ENCODE assay signal across 8 cellular contexts in genomic region chr15:72475674-72476073, GRCh38. TPM values are rescaled to one million over a fixed set of nuclear protein-coding genes. Genes with fewer than 3 reads are reported as not detected.
DNase-seq lines count a peak whose midpoint lies in the region; ATAC-seq and TF ChIP-seq lines count a peak whose summit lies in the region.

No MANE protein-coding gene starts in this region.

- peaks cover 0 to 40% of the 10 kb centered on the region in 2 donors for H3K36me3 ChIP-seq in left lung

- TF ChIP-seq CTCF in left lung (IDR thresholded peaks at IDR 0.05), result no peak

- peak overlapping the region; percentile 58 to 73 for H3K4me3 ChIP-seq in left lung

- no peaks in the 10 kb centered on the region for H3K9me3 ChIP-seq in left lung

- H3K27ac Mint-ChIP-seq in activated CD4-positive, alpha-beta T cell treated with anti-CD3 and anti-CD28 coated beads, Interleukin-2, amount 10 ng/mL, durations not matched to agents 24 days and 14 days, result peak overlapping the region; percentile 99

- peak overlapping the region; percentile 91 for H3K4me3 Mint-ChIP-seq in activated CD4-positive, alpha-beta T cell treated with anti-CD3 and anti-CD28 coated beads, Interleukin-2, amount 10 ng/mL, durations not matched to agents 24 days and 14 days

- peaks cover 26 to 59% of the 10 kb centered on the region in 2 donors for H3K4me1 ChIP-seq in left lung

- no peaks in the 10 kb centered on the region for H3K27me3 ChIP-seq in left lung

- H3K27ac ChIP-seq in angular gyrus (ENCODE audit: low read depth, low read length) (peak overlapping the region; percentile 99), left lung (peak overlapping the region; percentile 100), temporal lobe (ENCODE audit: low read depth, low read length) (peak overlapping the region; percentile 99)

- DNase-seq in activated CD4-positive, alpha-beta T cell treated with anti-CD3 and anti-CD28 coated beads, Interleukin-2, amount 10 ng/mL, durations not matched to agents 24 days and 14 days, result no peak
- no peak for DNase-seq in activated CD4-positive, alpha-beta T cell treated with anti-CD3 and anti-CD28 coated beads, Interleukin-2, amount 50 U/mL, for 4 hours
- no peak for DNase-seq in left lung
- DNase-seq in activated effector memory CD4-positive, alpha-beta T cell treated with anti-CD3 and anti-CD28 coated beads, Interleukin-2, amount 50 U/mL, for 16 hours, result no peak
- DNase-seq in COLO668 (lab: John Stamatoyannopoulos, UW; ENCODE audit: unreplicated experiment), result no peak
- no peak for DNase-seq in NCI-H1092 treated with DMSO at 0.1 percent for 48 hours (lab: John Stamatoyannopoulos, UW)

- intact Hi-C loops in activated CD4-positive, alpha-beta T cell treated with anti-CD3 and anti-CD28 coated beads, Interleukin-2, amount 10 ng/mL, durations not matched to agents 24 days and 14 days (cut with micrococcal nuclease), result loop anchor here (2.0 to 10.0 kb wide), 2 partner anchors 307 to 361 kb away; partner anchors contain the start of genes ADPGK, MYO9A and SENP8
- intact Hi-C loops in left lung (cut with DNase I), result no loop called here

- ATAC-seq in left lung, result no peak

- peaks cover 32% of the 10 kb centered on the region for H3K4me1 Mint-ChIP-seq in activated CD4-positive, alpha-beta T cell treated with anti-CD3 and anti-CD28 coated beads, Interleukin-2, amount 10 ng/mL, durations not matched to agents 24 days and 14 days

- H3K36me3 Mint-ChIP-seq in activated CD4-positive, alpha-beta T cell treated with anti-CD3 and anti-CD28 coated beads, Interleukin-2, amount 10 ng/mL, durations not matched to agents 24 days and 14 days (ENCODE audit: low read depth), result peaks cover 35% of the 10 kb centered on the region

- H3K9me3 Mint-ChIP-seq in activated CD4-positive, alpha-beta T cell treated with anti-CD3 and anti-CD28 coated beads, Interleukin-2, amount 10 ng/mL, durations not matched to agents 24 days and 14 days, result no peaks in the 10 kb centered on the region

- H3K27me3 Mint-ChIP-seq in activated CD4-positive, alpha-beta T cell treated with anti-CD3 and anti-CD28 coated beads, Interleukin-2, amount 10 ng/mL, durations not matched to agents 24 days and 14 days, result no peaks in the 10 kb centered on the region

RNA-seq across cellular contexts. Expression of gene ARIH1, which starts 1.5 kb away (rescaled TPM):
- 140 and 141 TPM in 2 replicates for total RNA-seq in activated CD4-positive, alpha-beta T cell treated with anti-CD3 and anti-CD28 coated beads, Interleukin-2, amount 10 ng/mL, durations not matched to agents 24 days and 14 days
- total RNA-seq in left lung (100 to 1,000 TPM; 136 to 163 TPM), temporal lobe (35.2 TPM)
